ENCODE assay signal across 8 cellular contexts in the genomic region with DNA sequence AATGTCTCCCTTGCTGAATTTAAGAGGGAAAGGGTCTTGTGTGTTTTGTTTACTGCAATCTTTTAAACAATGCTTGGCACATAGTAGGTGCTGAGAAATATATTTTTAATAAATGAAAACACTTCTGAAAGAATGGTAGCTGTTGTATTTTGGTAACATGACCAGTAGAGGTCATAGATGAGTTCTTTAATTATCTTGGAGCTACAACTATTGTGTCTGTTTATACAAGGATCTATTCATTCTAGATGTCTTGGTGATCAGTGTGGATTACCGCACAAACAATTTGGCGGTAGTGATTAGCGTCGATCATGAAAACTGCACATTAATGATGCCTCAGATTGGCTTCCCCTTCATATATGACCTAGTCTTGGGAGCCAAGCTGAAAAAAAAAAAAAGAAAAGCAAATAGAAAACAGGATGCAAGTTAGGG. TPM values are rescaled to one million over a fixed set of nuclear protein-coding genes. Genes with fewer than 3 reads are reported as not detected.
DNase-seq lines count a peak whose midpoint lies in the region; ATAC-seq lines count a peak whose summit lies in the region.

No MANE protein-coding gene starts in this region.

- no peak overlapping the region for H3K18ac ChIP-seq in mesenchymal stem cell (ENCODE audit: low read depth in 1 of 2, low read length in 2 of 2)

- H3K14ac ChIP-seq in mesenchymal stem cell (ENCODE audit: low read length in 2 of 2) = no peak overlapping the region

- 58% methylated on average over 4 of the region's 4 CpGs for WGBS in mesenchymal stem cell

- H3K27me3 ChIP-seq in mesenchymal stem cell (ENCODE audit: control insufficient read depth in 1 of 2, insufficient read depth in 1 of 2, low read length in 2 of 2) = no peaks in the 10 kb centered on the region
- H3K27me3 ChIP-seq in MG63 = no peaks in the 10 kb centered on the region

- ATAC-seq in GM21515 (IDR thresholded peaks at IDR 0.05; ENCODE audit: unreplicated experiment) (peak; percentile 50), GM21526 (IDR thresholded peaks at IDR 0.05; ENCODE audit: low FRiP score, unreplicated experiment) (no peak), GM19452 (IDR thresholded peaks at IDR 0.05; ENCODE audit: unreplicated experiment) (no peak)

- no peak overlapping the region for H4K91ac ChIP-seq in mesenchymal stem cell (ENCODE audit: low read length)

- no peak overlapping the region for H3K4ac ChIP-seq in mesenchymal stem cell (ENCODE audit: low read depth in 1 of 2, low read length in 2 of 2)

- no peak overlapping the region for H2AK5ac ChIP-seq in mesenchymal stem cell (ENCODE audit: low read length, severe bottlenecking)

- no peak overlapping the region for H4K8ac ChIP-seq in mesenchymal stem cell (ENCODE audit: low read length)

- no peak overlapping the region for H2AFZ ChIP-seq in mesenchymal stem cell (ENCODE audit: low read depth, low read length)

- H3K27ac ChIP-seq in caudate nucleus (ENCODE audit: low read depth, low read length) (peak overlapping the region; percentile 8), mesenchymal stem cell (ENCODE audit: low read length, poor library complexity, severe bottlenecking) (no peak overlapping the region)

- H3K4me3 ChIP-seq in mesenchymal stem cell (ENCODE audit: insufficient read depth in 1 of 2, low read depth in 1 of 2, low read length in 2 of 2) (no peak overlapping the region), MG63 (no peak overlapping the region)

- no peak overlapping the region for H2BK15ac ChIP-seq in mesenchymal stem cell (ENCODE audit: low read depth, poor library complexity, severe bottlenecking)

- no peak overlapping the region for H2BK5ac ChIP-seq in mesenchymal stem cell (ENCODE audit: low read depth, low read length, poor library complexity, severe bottlenecking)

- no peak overlapping the region for H3K4me2 ChIP-seq in mesenchymal stem cell (ENCODE audit: low read length, poor library complexity, severe bottlenecking)

- DNase-seq in COR-L47 (lab: John Stamatoyannopoulos, UW) (peak; percentile 29), NCI-H2227 treated with DMSO at 0.1 percent for 48 hours (lab: John Stamatoyannopoulos, UW) (peak; percentile 27), caudate nucleus (lab: John Stamatoyannopoulos, UW) (no peak), mesenchymal stem cell (peak; percentile 56), MG63 (no peak)

- H3K36me3 ChIP-seq in mesenchymal stem cell (ENCODE audit: control insufficient read depth in 1 of 2, insufficient read depth in 2 of 2, low read depth in 1 of 2, low read length in 2 of 2) (no peaks in the 10 kb centered on the region), MG63 (no peaks in the 10 kb centered on the region)

- H3K23ac ChIP-seq in mesenchymal stem cell (ENCODE audit: low read length in 2 of 2) = no peak overlapping the region

- H2BK120ac ChIP-seq in mesenchymal stem cell (ENCODE audit: low read depth, low read length) = no peak overlapping the region

- no peaks in the 10 kb centered on the region for H3K79me1 ChIP-seq in mesenchymal stem cell (replicated peaks; ENCODE audit: low read length, poor library complexity, severe bottlenecking)

- H3K9me3 ChIP-seq in mesenchymal stem cell (ENCODE audit: control insufficient read depth, low read length) (no peaks in the 10 kb centered on the region), MG63 (peaks cover 4% of the 10 kb centered on the region; the same call in 1 of the 2 replicates)

- H3K9ac ChIP-seq in mesenchymal stem cell (ENCODE audit: low read length) = peak overlapping the region; percentile 14

- peaks cover 4% of the 10 kb centered on the region for H3K4me1 ChIP-seq in mesenchymal stem cell (ENCODE audit: control insufficient read depth, insufficient read depth, low read depth, low read length)

- no peak overlapping the region for H2BK12ac ChIP-seq in mesenchymal stem cell (ENCODE audit: low read length in 2 of 2)

RNA-seq across cellular contexts. Expression of gene SCRG1, which starts 21.4 kb away (rescaled TPM):
- 0.32 TPM for polyA plus RNA-seq in mesenchymal stem cell (2013, experiment 1 of 2)
- 0.34 TPM for polyA plus RNA-seq in mesenchymal stem cell (2013, experiment 2 of 2)
- total RNA-seq in MG63 (2014; rRNA removed; shearing (Covaris generic); ENCODE audit: low replicate concordance) = 0.26 TPM in 1 of 2 replicates, not detected in the other

RNA-seq across cellular contexts. Expression of gene SAP30, which starts 49.6 kb away (rescaled TPM):
- polyA plus RNA-seq in mesenchymal stem cell (2013, experiment 1 of 2) = 8.2 TPM
- 9.6 TPM for polyA plus RNA-seq in mesenchymal stem cell (2013, experiment 2 of 2)
- 47.2 and 62.0 TPM in 2 replicates for total RNA-seq in MG63 (2014; rRNA removed; shearing (Covaris generic); ENCODE audit: low replicate concordance)

Comparison
In these comparisons a context has a peak if more than half of its experiments do, and no peak if none do; other contexts are left out.
1. DNase-seq: peak in COR-L47 (single experiment), NCI-H2227 treated with DMSO at 0.1 percent for 48 hours (single experiment) and mesenchymal stem cell (single experiment); none in caudate nucleus (0 of 61) and MG63 (single experiment).